Comparison of ENCODE assay signal across 8 cellular contexts in genomic region chr3:32018723-32019564, GRCh38. TPM values are rescaled to one million over a fixed set of nuclear protein-coding genes. Genes with fewer than 3 reads are reported as not detected.
A peak's percentile ranks its signal among the peaks of the same experiment; 100 is the strongest.
DNase-seq lines count a peak whose midpoint lies in the region; ATAC-seq and TF ChIP-seq lines count a peak whose summit lies in the region.

No MANE protein-coding gene starts in this region.

- no peaks in the 10 kb centered on the region for H3K9me2 ChIP-seq in OCI-LY1 (ENCODE audit: low read depth, low read length)

- H3K4me3 ChIP-seq in OCI-LY1 (ENCODE audit: low read depth, low read length, poor library complexity, severe bottlenecking) (no peak overlapping the region), endocrine pancreas (ENCODE audit: control insufficient read depth, insufficient read depth, low read length) (peak overlapping the region; percentile 66)

- no peak overlapping the region for H2AFZ ChIP-seq in OCI-LY1 (ENCODE audit: low read length)

- no peaks in the 10 kb centered on the region for H4K20me1 ChIP-seq in OCI-LY1 (ENCODE audit: insufficient read depth, low read length)

- H3K27me3 ChIP-seq in OCI-LY1 (ENCODE audit: insufficient read depth, low read length), result no peaks in the 10 kb centered on the region
- H3K27me3 ChIP-seq in endocrine pancreas (ENCODE audit: control insufficient read depth, insufficient read depth, low read length), result no peaks in the 10 kb centered on the region

- TF ChIP-seq CTCF in OCI-LY1 (IDR thresholded peaks at IDR 0.05; ENCODE audit: low read length), result peak; percentile 87
- TF ChIP-seq CTCF in mesothelial cell of epicardium (IDR thresholded peaks at IDR 0.05; ENCODE audit: unreplicated experiment), result peak; percentile 81

- no peaks in the 10 kb centered on the region for H3K27me3 Mint-ChIP-seq in mesothelial cell of epicardium (ENCODE audit: low read depth)

- ATAC-seq in HG02759 (IDR thresholded peaks at IDR 0.05; ENCODE audit: unreplicated experiment), result peak; percentile 57

- H3K36me3 ChIP-seq in OCI-LY1 (ENCODE audit: insufficient read depth, low read length) (no peaks in the 10 kb centered on the region), endocrine pancreas (ENCODE audit: control insufficient read depth, insufficient read depth, low read length) (no peaks in the 10 kb centered on the region)

- H3K9me3 ChIP-seq in OCI-LY1 (ENCODE audit: low read length), result no peaks in the 10 kb centered on the region
- H3K9me3 ChIP-seq in endocrine pancreas (ENCODE audit: control insufficient read depth, low read length), result no peaks in the 10 kb centered on the region

- no peak overlapping the region for H3K27ac ChIP-seq in OCI-LY1 (ENCODE audit: low read depth, low read length, poor library complexity, severe bottlenecking)

- H3K4me1 ChIP-seq in OCI-LY1 (ENCODE audit: insufficient read depth, low read length, severe bottlenecking) (peaks cover 5% of the 10 kb centered on the region), endocrine pancreas (ENCODE audit: control insufficient read depth, insufficient read depth, low read length) (peaks cover 3% of the 10 kb centered on the region)

- no peak overlapping the region for H3K4me2 ChIP-seq in OCI-LY1 (ENCODE audit: low read length)

- no peaks in the 10 kb centered on the region for H3F3A ChIP-seq in OCI-LY1 (ENCODE audit: insufficient read depth, low read length)

- peaks cover 16% of the 10 kb centered on the region for H3K4me1 Mint-ChIP-seq in mesothelial cell of epicardium

- H3K27ac Mint-ChIP-seq in mesothelial cell of epicardium, result peak overlapping the region; percentile 79

- DNase-seq in Daoy (ENCODE audit: low read depth) (peak; percentile 19), mesothelial cell of epicardium (ENCODE audit: low spot score in 2 of 2, unreplicated experiment in 2 of 2) (no peak)
- no peak for DNase-seq in stimulated activated CD4-positive, alpha-beta T cell treated with anti-CD3 and anti-CD28 coated beads, Interleukin-4, amount 100 ng/mL, for 24 hours
- DNase-seq in effector CD4-positive, alpha-beta T cell, result no peak
- no peak for DNase-seq in activated CD8-positive, alpha-beta memory T cell treated with anti-CD3 and anti-CD28 coated beads for 24 hours

- peaks cover 3% of the 10 kb centered on the region for H3K9me3 Mint-ChIP-seq in mesothelial cell of epicardium

- H3K4me3 Mint-ChIP-seq in mesothelial cell of epicardium, result no peak overlapping the region

- H3K79me2 ChIP-seq in OCI-LY1 (ENCODE audit: insufficient read depth, low read length), result no peaks in the 10 kb centered on the region

- H3K9ac ChIP-seq in OCI-LY1 (ENCODE audit: low read length), result no peak overlapping the region
- H3K9ac ChIP-seq in endocrine pancreas (ENCODE audit: control insufficient read depth, insufficient read depth, low read length), result no peak overlapping the region

- no peaks in the 10 kb centered on the region for H3K36me3 Mint-ChIP-seq in mesothelial cell of epicardium

RNA-seq across cellular contexts. Expression of gene ZNF860, which starts 37.4 kb away (rescaled TPM):
- total RNA-seq in Daoy (2014; rRNA removed; shearing (Covaris generic)), result 0.34 TPM in 1 of 2 replicates, not detected in the other
- 0.63 to 1.3 TPM (median 1.2 TPM) in 3 replicates for total RNA-seq in mesothelial cell of epicardium

RNA-seq across cellular contexts. Expression of gene OSBPL10, which starts 37.9 kb away (rescaled TPM):
- 4.8 and 14.0 TPM in 2 replicates for total RNA-seq in Daoy (2014; rRNA removed; shearing (Covaris generic))
- 24.6 to 27.8 TPM (median 26.7 TPM) in 3 replicates for total RNA-seq in mesothelial cell of epicardium
